Comparison of ENCODE assay signal across 1 cellular context in the genomic region with DNA sequence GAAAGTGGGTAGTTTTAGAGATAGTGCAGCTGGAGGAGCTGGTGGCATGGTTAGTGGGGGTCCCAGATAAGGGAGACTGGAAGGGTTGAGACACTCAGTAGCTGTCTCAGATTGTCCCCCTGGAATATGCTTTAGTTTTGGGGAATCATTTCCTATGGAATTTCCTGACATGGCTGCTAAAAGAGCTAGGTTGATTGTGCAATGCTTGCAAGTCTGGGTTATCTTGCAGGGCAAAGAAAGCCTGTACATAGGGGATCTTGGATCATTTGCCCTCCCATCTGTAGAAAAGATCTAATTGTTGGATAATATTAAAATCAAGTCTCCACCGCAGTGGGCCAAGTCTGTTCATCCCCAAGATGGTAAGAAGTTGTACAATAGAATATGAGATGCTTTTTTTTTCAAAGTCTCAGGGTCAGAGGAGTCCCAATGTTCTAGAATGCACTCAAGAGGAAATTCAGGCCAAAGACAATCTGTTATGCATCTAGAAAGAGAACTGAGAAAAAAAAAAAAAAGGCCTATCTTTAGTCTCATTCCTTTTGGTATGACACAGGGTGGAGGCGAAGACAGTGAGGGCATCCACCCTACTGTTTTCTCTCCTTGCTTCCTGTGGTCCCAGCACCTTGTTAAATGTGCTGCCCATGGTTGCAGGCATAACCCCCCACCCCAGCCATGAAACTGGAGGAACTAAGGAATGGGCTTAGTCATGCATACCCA.
TF ChIP-seq lines count a peak whose summit lies in the region.

No MANE protein-coding gene starts in this region.

TF ChIP-seq in IMR-90, 13 proteins besides CTCF, POLR2A, EP300 and RAD21:
- TF ChIP-seq, protein P1, sequence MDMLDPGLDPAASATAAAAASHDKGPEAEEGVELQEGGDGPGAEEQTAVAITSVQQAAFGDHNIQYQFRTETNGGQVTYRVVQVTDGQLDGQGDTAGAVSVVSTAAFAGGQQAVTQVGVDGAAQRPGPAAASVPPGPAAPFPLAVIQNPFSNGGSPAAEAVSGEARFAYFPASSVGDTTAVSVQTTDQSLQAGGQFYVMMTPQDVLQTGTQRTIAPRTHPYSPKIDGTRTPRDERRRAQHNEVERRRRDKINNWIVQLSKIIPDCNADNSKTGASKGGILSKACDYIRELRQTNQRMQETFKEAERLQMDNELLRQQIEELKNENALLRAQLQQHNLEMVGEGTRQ (IDR thresholded peaks at IDR 0.05; ENCODE audit: low read depth, low read length), result no peak
- TF ChIP-seq MXI1 (IDR thresholded peaks at IDR 0.05; ENCODE audit: borderline replicate concordance, low read depth, low read length) (no peak), SMC3 (IDR thresholded peaks at IDR 0.05; ENCODE audit: low read depth, low read length) (no peak), RFX5 (IDR thresholded peaks at IDR 0.05; ENCODE audit: low read depth, low read length) (no peak), MAZ (IDR thresholded peaks at IDR 0.05; ENCODE audit: borderline replicate concordance, low read depth, low read length) (no peak), CEBPB (IDR thresholded peaks at IDR 0.05; ENCODE audit: low read depth, low read length) (peak; percentile 49; the same call in 1 of the 2 replicates), NFE2L2 (IDR thresholded peaks at IDR 0.05; ENCODE audit: low read depth, low read length) (no peak), CHD1 (IDR thresholded peaks at IDR 0.05; ENCODE audit: low read depth, low read length) (no peak)
- TF ChIP-seq, protein P2, sequence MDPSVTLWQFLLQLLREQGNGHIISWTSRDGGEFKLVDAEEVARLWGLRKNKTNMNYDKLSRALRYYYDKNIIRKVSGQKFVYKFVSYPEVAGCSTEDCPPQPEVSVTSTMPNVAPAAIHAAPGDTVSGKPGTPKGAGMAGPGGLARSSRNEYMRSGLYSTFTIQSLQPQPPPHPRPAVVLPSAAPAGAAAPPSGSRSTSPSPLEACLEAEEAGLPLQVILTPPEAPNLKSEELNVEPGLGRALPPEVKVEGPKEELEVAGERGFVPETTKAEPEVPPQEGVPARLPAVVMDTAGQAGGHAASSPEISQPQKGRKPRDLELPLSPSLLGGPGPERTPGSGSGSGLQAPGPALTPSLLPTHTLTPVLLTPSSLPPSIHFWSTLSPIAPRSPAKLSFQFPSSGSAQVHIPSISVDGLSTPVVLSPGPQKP (IDR thresholded peaks at IDR 0.05; ENCODE audit: borderline replicate concordance, low read depth, low read length), result no peak
TF ChIP-seq in IMR-90: peak in this region for 1.
